ENCODE assay signal across 8 cellular contexts in the genomic region with DNA sequence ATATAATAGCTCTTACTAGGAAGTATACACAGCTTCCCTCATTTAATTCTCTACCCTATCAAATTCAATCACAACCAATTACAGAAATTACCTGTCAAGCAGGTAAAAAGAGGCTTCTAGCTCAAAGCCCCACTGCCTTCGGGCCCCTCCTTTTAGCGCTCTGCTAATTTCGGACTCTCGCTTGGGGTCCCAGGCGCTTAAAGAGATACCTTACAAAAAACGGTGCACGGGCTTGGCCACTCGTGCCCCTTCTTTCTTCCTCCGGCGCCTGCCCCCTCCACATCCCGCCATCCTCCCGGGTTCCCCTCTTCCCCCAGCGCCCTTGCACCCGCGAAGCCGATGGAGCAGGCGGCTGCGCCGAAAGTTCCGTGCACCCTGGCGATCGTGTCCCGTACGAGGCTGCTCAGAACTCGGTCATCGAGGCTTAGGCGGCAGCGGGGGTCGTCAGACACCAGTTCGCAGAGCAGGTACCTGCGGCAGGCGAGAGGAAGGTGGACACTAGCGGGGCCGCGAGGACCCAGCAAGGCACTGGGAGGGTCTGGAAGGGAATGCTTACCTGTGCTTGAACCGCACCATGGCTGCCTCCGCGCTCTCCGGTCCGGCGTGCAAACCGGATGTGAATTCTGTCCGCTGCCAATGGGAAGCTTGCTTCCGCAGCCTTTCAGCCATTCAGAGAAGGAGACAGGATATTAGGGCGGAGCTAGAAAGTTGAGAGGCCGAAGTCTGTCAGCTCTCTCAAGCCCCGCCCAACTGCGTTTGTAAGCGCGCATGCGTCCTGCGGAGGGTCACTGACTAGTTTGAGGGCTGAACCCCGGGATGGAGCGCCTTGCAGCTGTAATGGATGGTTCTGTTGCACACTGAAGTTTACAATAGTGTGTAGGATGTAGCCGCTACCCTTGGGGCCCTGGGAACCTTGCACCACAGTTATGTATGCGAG. TPM values are rescaled to one million over a fixed set of nuclear protein-coding genes. Genes with fewer than 3 reads are reported as not detected.
DNase-seq lines count a peak whose midpoint lies in the region; ATAC-seq, FAIRE-seq and TF ChIP-seq lines count a peak whose summit lies in the region.

A gene with protein sequence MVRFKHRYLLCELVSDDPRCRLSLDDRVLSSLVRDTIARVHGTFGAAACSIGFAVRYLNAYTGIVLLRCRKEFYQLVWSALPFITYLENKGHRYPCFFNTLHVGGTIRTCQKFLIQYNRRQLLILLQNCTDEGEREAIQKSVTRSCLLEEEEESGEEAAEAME (minus strand): TSS at position 616 of the 937 bp plus-strand sequence. CDS start 40 bp downstream, at position 576.

- TF ChIP-seq CTCF in CD14-positive monocyte (IDR thresholded peaks at IDR 0.05): no peak
- TF ChIP-seq CTCF in HepG2 (CRISPR knock-in tag; IDR thresholded peaks at IDR 0.05): peak; percentile 7; the same call in 1 of the 2 replicates

- peak within 1 kb of the TSS; percentile 94 for H3K4me2 ChIP-seq in HepG2 (ENCODE audit: low read depth, low read length)

- H3K27me3 ChIP-seq in HepG2 (ENCODE audit: control insufficient read depth in 1 of 2, insufficient read depth in 2 of 2, low read length in 2 of 2): peaks cover 2 to 17% of the 10 kb centered on the region in 2 experiments; a peak in 4 of 5 replicates

- H3K4me3 ChIP-seq in HepG2 (replicated peaks in 1 of 3; ENCODE audit: insufficient read depth in 1 of 3, low read depth in 2 of 3, low read length in 3 of 3): peak within 1 kb of the TSS; percentile 80 to 92 (median 91)

- BruUV-seq in HepG2 (replicated peaks; lab: Mats Ljungman, UMichigan): TSS peak; percentile 82

- intact Hi-C loops in CD14-positive monocyte (cut with micrococcal nuclease) (loop anchor here in 1 of 2 donors (2.0 to 5.0 kb wide), 3 partner anchors 106 to 391 kb away; a partner anchor contains a TSS), HepG2 (cut with micrococcal nuclease; ENCODE audit: unreplicated experiment) (loop anchor here (5.0 kb wide), 1 partner anchor 391 kb away; no protein-coding TSS in a partner anchor)

- H3K27ac Mint-ChIP-seq in CD14-positive monocyte: peak within 1 kb of the TSS; percentile 79 to 95 (median 91)

- in situ Hi-C loops in HepG2 (cut with HindIII; ENCODE audit: extremely low pct_ligation_motif_present, low pct_unique_long_range_greater_than_20kb): loop anchor here (5.0 kb wide), 2 partner anchors 71 to 131 kb away; a partner anchor contains a TSS

- H3K4me1 ChIP-seq in HepG2 (ENCODE audit: insufficient read depth, low read length): peaks cover 36% of the 10 kb centered on the region

- WGBS in HepG2 (ENCODE audit: low lambda C conversion rate): 2% methylated on average over 29 of the region's 56 CpGs

- peaks cover 23 to 32% (median 25%) of the 10 kb centered on the region in 3 donors for H3K27me3 Mint-ChIP-seq in CD14-positive monocyte (ENCODE audit: low read depth in 3 of 3)

- peaks cover 0 to 11% (median 0%) of the 10 kb centered on the region in 7 donors for H3K9me3 Mint-ChIP-seq in CD14-positive monocyte

- H3K9me3 ChIP-seq in HepG2 (ENCODE audit: low read length): no peaks in the 10 kb centered on the region

- peak within 1 kb of the TSS; percentile 41 for H3K27ac ChIP-seq in HepG2 (ENCODE audit: extremely low read length, insufficient read depth, low read length)

- POLR2A ChIA-PET in HepG2 (lab: Yijun Ruan, JAX): interaction anchor here (0.6 to 2.7 kb wide), 25 partner anchors 10 to 400 kb away, joined by 3 to 24 read pairs (median 4); a partner anchor contains a TSS

- TF ChIP-seq POLR2A in HepG2 (IDR thresholded peaks at IDR 0.05; ENCODE audit: insufficient read depth in 1 of 2, low read depth in 2 of 2, low read length in 2 of 2): peak; percentile 89 to 93

- no peaks in the 10 kb centered on the region for H4K20me1 ChIP-seq in HepG2 (ENCODE audit: insufficient read depth, low read length)

- peak within 1 kb of the TSS; percentile 74 for H2AFZ ChIP-seq in HepG2 (ENCODE audit: low read length)

- H3K79me2 ChIP-seq in HepG2 (ENCODE audit: insufficient read depth, low read length): no peaks in the 10 kb centered on the region

- TF ChIP-seq RAD21 in HepG2 (CRISPR knock-in tag; IDR thresholded peaks at IDR 0.05): peak; percentile 16; the same call in 1 of the 2 replicates

- H3K36me3 ChIP-seq in HepG2 (replicated peaks in 1 of 2; ENCODE audit: control insufficient read depth in 1 of 2, insufficient read depth in 2 of 2, low read length in 2 of 2): peaks cover 17 to 25% of the 10 kb centered on the region in 2 experiments; a peak in 4 of 5 replicates

- peak within 1 kb of the TSS; percentile 79 for H3K9ac ChIP-seq in HepG2 (ENCODE audit: insufficient read depth, low read depth, low read length)

- peak; percentile 99 for FAIRE-seq in HepG2 (lab: Jason Lieb, UNC)

- CTCF ChIA-PET in HepG2 (lab: Yijun Ruan, JAX; ENCODE audit: low intra/inter-chr PET ratio, low total read pairs): no interaction called here

- H3K36me3 Mint-ChIP-seq in CD14-positive monocyte: peaks cover 33 to 37% of the 10 kb centered on the region in 2 donors

- peak; percentile 97 for DNase-seq in CD14-positive monocyte (ENCODE audit: low spot score)
- DNase-seq in NCI-H82 (lab: John Stamatoyannopoulos, UW): peak; percentile 100
- DNase-seq in activated CD4-positive, alpha-beta T cell treated with anti-CD3 and anti-CD28 coated beads, Interleukin-2, amount 50 U/mL, for 48 hours: peak; percentile 95 to 97
- DNase-seq in dermis microvascular lymphatic vessel endothelial cell (ENCODE audit: low read depth in 2 of 2): peak; percentile 95 to 97
- DNase-seq in HepG2 (ENCODE audit: low spot score): peak; percentile 98
- DNase-seq in stimulated activated CD4-positive, alpha-beta T cell treated with anti-CD3 and anti-CD28 coated beads, Interleukin-4, amount 100 ng/mL, for 1 hour: peak; percentile 89

- TF ChIP-seq EP300 in HepG2 (IDR thresholded peaks at IDR 0.05; ENCODE audit: low read depth in 2 of 2, low read length in 2 of 2) (no peak), HepG2 (CRISPR knock-in tag; IDR thresholded peaks at IDR 0.05; ENCODE audit: borderline replicate concordance) (no peak)

- peak; percentile 88 for ATAC-seq in GM19397 (IDR thresholded peaks at IDR 0.05; ENCODE audit: unreplicated experiment)
- peak; percentile 80 for ATAC-seq in HG03571 (IDR thresholded peaks at IDR 0.05; ENCODE audit: unreplicated experiment)
- ATAC-seq in HepG2: peak; percentile 93

- H3K4me3 Mint-ChIP-seq in CD14-positive monocyte: peak within 1 kb of the TSS; percentile 91 to 96

- H3K4me1 Mint-ChIP-seq in CD14-positive monocyte: peaks cover 34% of the 10 kb centered on the region

TF ChIP-seq in HepG2, 621 proteins besides CTCF, POLR2A, EP300 and RAD21 (continues in another document):
- TF ChIP-seq ZNF543 (CRISPR knock-in tag; IDR thresholded peaks at IDR 0.05): no peak
- TF ChIP-seq, protein P1, sequence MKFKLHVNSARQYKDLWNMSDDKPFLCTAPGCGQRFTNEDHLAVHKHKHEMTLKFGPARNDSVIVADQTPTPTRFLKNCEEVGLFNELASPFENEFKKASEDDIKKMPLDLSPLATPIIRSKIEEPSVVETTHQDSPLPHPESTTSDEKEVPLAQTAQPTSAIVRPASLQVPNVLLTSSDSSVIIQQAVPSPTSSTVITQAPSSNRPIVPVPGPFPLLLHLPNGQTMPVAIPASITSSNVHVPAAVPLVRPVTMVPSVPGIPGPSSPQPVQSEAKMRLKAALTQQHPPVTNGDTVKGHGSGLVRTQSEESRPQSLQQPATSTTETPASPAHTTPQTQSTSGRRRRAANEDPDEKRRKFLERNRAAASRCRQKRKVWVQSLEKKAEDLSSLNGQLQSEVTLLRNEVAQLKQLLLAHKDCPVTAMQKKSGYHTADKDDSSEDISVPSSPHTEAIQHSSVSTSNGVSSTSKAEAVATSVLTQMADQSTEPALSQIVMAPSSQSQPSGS (CRISPR knock-in tag; IDR thresholded peaks at IDR 0.05): no peak
- TF ChIP-seq GABPB1 (CRISPR knock-in tag; IDR thresholded peaks at IDR 0.05): peak; percentile 97
- TF ChIP-seq ZNF33B (CRISPR knock-in tag; IDR thresholded peaks at IDR 0.05): no peak
- peak; percentile 9; the same call in 1 of the 2 replicates for TF ChIP-seq FOXO1 (CRISPR knock-in tag; IDR thresholded peaks at IDR 0.05)

RNA-seq across cellular contexts. Expression of the gene that starts here (rescaled TPM):
- polyA plus RNA-seq in CD14-positive monocyte (10 to 100 TPM; 57.2 to 61.2 TPM), HepG2 (2011; rRNA removed) (43.4 and 45.6 TPM in 2 replicates)
- total RNA-seq in dermis microvascular lymphatic vessel endothelial cell (20.7 and 25.2 TPM in 2 replicates), HepG2 (2016; rRNA removed; fragmentation: Illumina TruSeq; extraction: Trizol) (54.3 and 61.3 TPM in 2 replicates)
- total RNA-seq in HepG2 (2016; cell fraction: cytosol; rRNA removed; fragmentation: Illumina TruSeq; extraction: Trizol; ENCODE audit: low read depth): 9.2 and 10.3 TPM in 2 replicates
- total RNA-seq in HepG2 (2016; cell fraction: insoluble cytoplasmic fraction; rRNA removed; fragmentation: Illumina TruSeq; extraction: Trizol): 59.2 and 60.3 TPM in 2 replicates
- 18.4 and 20.5 TPM in 2 replicates for total RNA-seq in HepG2 (2016; cell fraction: membrane; rRNA removed; fragmentation: Illumina TruSeq; extraction: Trizol)
- total RNA-seq in HepG2 (2016; cell fraction: nucleus; rRNA removed; fragmentation: Illumina TruSeq; extraction: Trizol): 45.0 and 46.6 TPM in 2 replicates
- 45.5 and 48.2 TPM in 2 replicates for polyA plus RNA-seq in HepG2 (2011; cell fraction: cytosol; rRNA removed)
- polyA plus RNA-seq in HepG2 (2011; cell fraction: nucleus; rRNA removed): 40.9 and 54.0 TPM in 2 replicates
- 20.8 and 21.7 TPM in 2 replicates for polyA plus RNA-seq in HepG2 (2012)
- polyA plus RNA-seq in HepG2 (2016; cell fraction: cytosol; fragmentation: Illumina TruSeq; extraction: Trizol; ENCODE audit: low read depth): 9.2 and 9.4 TPM in 2 replicates
- 54.6 and 56.2 TPM in 2 replicates for polyA plus RNA-seq in HepG2 (2016; cell fraction: insoluble cytoplasmic fraction; fragmentation: Illumina TruSeq; extraction: Trizol; ENCODE audit: low read depth)
- polyA plus RNA-seq in HepG2 (2016; cell fraction: membrane; fragmentation: Illumina TruSeq; extraction: Trizol; ENCODE audit: low read depth): 15.0 and 15.5 TPM in 2 replicates
- polyA plus RNA-seq in HepG2 (2016; cell fraction: nucleus; fragmentation: Illumina TruSeq; extraction: Trizol; ENCODE audit: insufficient read depth, low read depth): 87.8 and 95.7 TPM in 2 replicates
- polyA minus RNA-seq in HepG2 (2011; rRNA and poly(A)+ RNA removed; ENCODE audit: low replicate concordance): 17.2 and 66.7 TPM in 2 replicates
- 7.9 and 13.5 TPM in 2 replicates for polyA minus RNA-seq in HepG2 (2011; cell fraction: cytosol; rRNA and poly(A)+ RNA removed)
- polyA minus RNA-seq in HepG2 (2011; cell fraction: nucleus; rRNA and poly(A)+ RNA removed): 13.8 and 16.9 TPM in 2 replicates

Comparison
In these comparisons a context has a peak if more than half of its experiments do, and no peak if none do; other contexts are left out.
1. Peak in every context shown above with its lines: DNase-seq, ATAC-seq, H3K4me3 ChIP-seq and H3K27ac ChIP-seq.